ENCODE assay signal across 29 cellular contexts in genomic region chr11:66360406-66361073, GRCh38. TPM values are rescaled to one million over a fixed set of nuclear protein-coding genes. Genes with fewer than 3 reads are reported as not detected.
DNase-seq lines count a peak whose midpoint lies in the region; ATAC-seq and TF ChIP-seq lines count a peak whose summit lies in the region.
"Had no signal": no experiment of that assay in that cellular context is flagged by ENCODE, and none has a peak within 500 bp of the region (broad histone marks: within the 10 kb centered on the region; RNA-seq: fewer than 3 reads in every experiment).

No MANE protein-coding gene starts in this region.

- TF ChIP-seq POLR2A in HCT116 (IDR thresholded peaks at IDR 0.05; ENCODE audit: borderline replicate concordance, extremely low read depth, insufficient read depth, insufficient read length) (no peak), sigmoid colon (IDR thresholded peaks at IDR 0.05) (no peak)

- peak in 1 of 2 experiments; percentile 33 for DNase-seq in Caco-2
- no peak for DNase-seq in HCT116 (ENCODE audit: low read depth, low spot score)
- peak; percentile 53 for DNase-seq in chondrocyte (ENCODE audit: low spot score)
- peak; percentile 37 for DNase-seq in sigmoid colon
- DNase-seq in stimulated activated naive CD8-positive, alpha-beta T cell treated with anti-CD3 and anti-CD28 coated beads, Interleukin-15, amount 100 ng/mL, for 72 hours: no peak
- DNase-seq in NCI-H187 (lab: John Stamatoyannopoulos, UW): no peak
- DNase-seq: activated CD4-positive, alpha-beta T cell treated with anti-CD3 and anti-CD28 coated beads, Interleukin-2, amount 10 ng/mL, durations not matched to agents 7 days and 5 days; colonic mucosa; DMS79; foreskin keratinocyte; GF-D8; mammary epithelial cell; NCI-H1092 treated with DMSO at 0.1 percent for 48 hours; NCI-H1930; NCI-H524 treated with DMSO at 0.1 percent for 48 hours; PC-3; Right ventricle myocardium superior; stimulated activated CD4-positive, alpha-beta T cell treated with anti-CD3 and anti-CD28 coated beads, Interleukin-4, amount 100 ng/mL, for 4 hours had no signal

- POLR2A ChIA-PET in Caco-2 (lab: Charles Lee) (interaction anchor here (0.6 kb wide), 2 partner anchors 11 to 23 kb away, joined by 4 to 5 read pairs; no protein-coding TSS in a partner anchor), HCT116 (lab: Charles Lee) (interaction anchor here (0.7 kb wide), 1 partner anchor 10 kb away, joined by 5 read pairs; no protein-coding TSS in a partner anchor)

- H3K4me3 ChIP-seq in Caco-2 (ENCODE audit: low read depth, low read length) (no peak overlapping the region), HCT116 (replicated peaks in 1 of 2; ENCODE audit: low read depth in 1 of 2, low read length in 2 of 2) (no peak overlapping the region), sigmoid colon (no peak overlapping the region)
- H3K4me3 ChIP-seq: BLaER1, colonic mucosa, esophagus muscularis mucosa, thoracic aorta had no signal

- H3K9me3 Mint-ChIP-seq in Caco-2 (ENCODE audit: unreplicated experiment) (no peaks in the 10 kb centered on the region), chondrocyte (ENCODE audit: low read depth) (no peaks in the 10 kb centered on the region)
- no peaks in the 10 kb centered on the region for H3K9me3 Mint-ChIP-seq in stimulated activated naive CD8-positive, alpha-beta T cell treated with anti-CD3 and anti-CD28 coated beads, Interleukin-15, amount 100 ng/mL, for 72 hours
- H3K9me3 Mint-ChIP-seq: activated CD4-positive, alpha-beta T cell treated with anti-CD3 and anti-CD28 coated beads, Interleukin-2, amount 10 ng/mL, durations not matched to agents 7 days and 5 days; activated naive CD4-positive, alpha-beta T cell treated with anti-CD3 and anti-CD28 coated beads, Interleukin-2, amount 50 U/mL, for 24 hours; nephron; stimulated activated memory B cell treated with anti-CD40 and anti-IgM and Interleukin-4, amounts not matched to agents 10 μg/mL and 1 μg/mL and 100 μg/mL, for 72 hours; T-helper 2 cell treated with Interferon-gamma antibody and Interleukin-4, amounts not matched to agents 5 μg/mL and 100 μg/mL, for 36 hours had no signal

- no peak overlapping the region for H2AFZ ChIP-seq in HCT116 (ENCODE audit: low read depth, low read length, poor library complexity, severe bottlenecking)
- H2AFZ ChIP-seq: parathyroid adenoma had no signal

- BruUV-seq in Caco-2 (replicated peaks; lab: Mats Ljungman, UMichigan) (no TSS peak), HCT116 (replicated peaks; lab: Mats Ljungman, UMichigan) (no TSS peak)

- H3K27ac Mint-ChIP-seq in Caco-2 (ENCODE audit: unreplicated experiment): peak overlapping the region; percentile 32
- H3K27ac Mint-ChIP-seq in chondrocyte (ENCODE audit: unreplicated experiment): no peak overlapping the region
- H3K27ac Mint-ChIP-seq in stimulated activated naive CD8-positive, alpha-beta T cell treated with anti-CD3 and anti-CD28 coated beads, Interleukin-15, amount 100 ng/mL, for 72 hours: no peak overlapping the region
- H3K27ac Mint-ChIP-seq: activated CD4-positive, alpha-beta T cell treated with anti-CD3 and anti-CD28 coated beads, Interleukin-2, amount 10 ng/mL, durations not matched to agents 7 days and 5 days; activated naive CD4-positive, alpha-beta T cell treated with anti-CD3 and anti-CD28 coated beads, Interleukin-2, amount 50 U/mL, for 24 hours; stimulated activated memory B cell treated with anti-CD40 and anti-IgM and Interleukin-4, amounts not matched to agents 10 μg/mL and 1 μg/mL and 100 μg/mL, for 72 hours; T-helper 2 cell treated with Interferon-gamma antibody and Interleukin-4, amounts not matched to agents 5 μg/mL and 100 μg/mL, for 36 hours had no signal

- no peak overlapping the region for H3K9ac ChIP-seq in HCT116 (ENCODE audit: low read length)
- H3K9ac ChIP-seq: BLaER1, parathyroid adenoma had no signal

- H3K36me3 Mint-ChIP-seq in Caco-2 (ENCODE audit: insufficient read depth, unreplicated experiment) (peaks cover 96% of the 10 kb centered on the region), chondrocyte (ENCODE audit: low read depth) (peaks cover 4% of the 10 kb centered on the region)

- no peaks in the 10 kb centered on the region for H4K20me1 ChIP-seq in HCT116 (ENCODE audit: insufficient read depth)

- H3K9me3 ChIP-seq in Caco-2 (no peaks in the 10 kb centered on the region), HCT116 (ENCODE audit: control insufficient read depth in 1 of 2, insufficient read depth in 1 of 2, low read depth in 1 of 2, low read length in 2 of 2) (no peaks in the 10 kb centered on the region), sigmoid colon (no peaks in the 10 kb centered on the region)
- H3K9me3 ChIP-seq: BLaER1, colonic mucosa, esophagus muscularis mucosa, thoracic aorta had no signal

- H3K4me1 ChIP-seq in Caco-2 (peaks cover 9% of the 10 kb centered on the region), HCT116 (ENCODE audit: control insufficient read depth in 1 of 2, insufficient read depth in 2 of 2, low read length in 2 of 2) (peaks cover 0 to 7% of the 10 kb centered on the region in 2 experiments; a peak in 1 of 4 replicates), sigmoid colon (no peaks in the 10 kb centered on the region)
- H3K4me1 ChIP-seq: BLaER1, colonic mucosa, foreskin keratinocyte, parathyroid adenoma had no signal

- 94 to 95% methylated on average over 15 of the region's 15 CpGs for WGBS in sigmoid colon, 2 donors

- H3K27ac ChIP-seq in HCT116 (ENCODE audit: low read depth, low read length): 0 out of 2 replicates have a peak overlapping the region, but pooled peaks have one; percentile 3
- H3K27ac ChIP-seq in sigmoid colon: no peak overlapping the region
- H3K27ac ChIP-seq: BLaER1, colonic mucosa, esophagus muscularis mucosa, foreskin keratinocyte, parathyroid adenoma, thoracic aorta, VCaP had no signal

- H3K9me2 ChIP-seq in HCT116 (ENCODE audit: insufficient read depth): no peaks in the 10 kb centered on the region

- H3K36me3 ChIP-seq in Caco-2 (ENCODE audit: control insufficient read depth, insufficient read depth, low read length): peaks cover 9% of the 10 kb centered on the region
- H3K36me3 ChIP-seq in HCT116 (ENCODE audit: control insufficient read depth in 1 of 2, insufficient read depth in 2 of 2, low read length in 2 of 2): peaks cover 4 to 11% of the 10 kb centered on the region in 2 experiments; a peak in 2 of 4 replicates
- H3K36me3 ChIP-seq in sigmoid colon: no peaks in the 10 kb centered on the region
- H3K36me3 ChIP-seq: colonic mucosa, thoracic aorta had no signal

- no peak overlapping the region for H3K4me3 Mint-ChIP-seq in Caco-2 (ENCODE audit: unreplicated experiment)
- H3K4me3 Mint-ChIP-seq in chondrocyte (ENCODE audit: unreplicated experiment): no peak overlapping the region
- H3K4me3 Mint-ChIP-seq in stimulated activated naive CD8-positive, alpha-beta T cell treated with anti-CD3 and anti-CD28 coated beads, Interleukin-15, amount 100 ng/mL, for 72 hours: no peak overlapping the region
- H3K4me3 Mint-ChIP-seq: activated CD4-positive, alpha-beta T cell treated with anti-CD3 and anti-CD28 coated beads, Interleukin-2, amount 10 ng/mL, durations not matched to agents 7 days and 5 days; activated naive CD4-positive, alpha-beta T cell treated with anti-CD3 and anti-CD28 coated beads, Interleukin-2, amount 50 U/mL, for 24 hours; nephron; stimulated activated memory B cell treated with anti-CD40 and anti-IgM and Interleukin-4, amounts not matched to agents 10 μg/mL and 1 μg/mL and 100 μg/mL, for 72 hours; T-helper 2 cell treated with Interferon-gamma antibody and Interleukin-4, amounts not matched to agents 5 μg/mL and 100 μg/mL, for 36 hours had no signal

- no peak for TF ChIP-seq EP300 in sigmoid colon (IDR thresholded peaks at IDR 0.05)

- intact Hi-C loops in Caco-2 (cut with micrococcal nuclease; ENCODE audit: unreplicated experiment) (no loop called here), HCT116 (cut with micrococcal nuclease) (no loop called here), sigmoid colon (cut with DNase I) (no loop called here)

- H3K4me1 Mint-ChIP-seq in Caco-2 (ENCODE audit: low read depth, unreplicated experiment) (peaks cover 12% of the 10 kb centered on the region), chondrocyte (ENCODE audit: low read depth) (no peaks in the 10 kb centered on the region)
- H3K4me1 Mint-ChIP-seq in stimulated activated naive CD8-positive, alpha-beta T cell treated with anti-CD3 and anti-CD28 coated beads, Interleukin-15, amount 100 ng/mL, for 72 hours: peaks cover 5% of the 10 kb centered on the region
- H3K4me1 Mint-ChIP-seq: activated CD4-positive, alpha-beta T cell treated with anti-CD3 and anti-CD28 coated beads, Interleukin-2, amount 10 ng/mL, durations not matched to agents 7 days and 5 days; activated naive CD4-positive, alpha-beta T cell treated with anti-CD3 and anti-CD28 coated beads, Interleukin-2, amount 50 U/mL, for 24 hours; stimulated activated memory B cell treated with anti-CD40 and anti-IgM and Interleukin-4, amounts not matched to agents 10 μg/mL and 1 μg/mL and 100 μg/mL, for 72 hours had no signal

- H3K79me2 ChIP-seq in HCT116 (ENCODE audit: insufficient read depth, low read length): no peaks in the 10 kb centered on the region
- H3K79me2 ChIP-seq: parathyroid adenoma had no signal

- H3K4me2 ChIP-seq in HCT116 (ENCODE audit: low read length): no peak overlapping the region
- H3K4me2 ChIP-seq: BLaER1 had no signal

- no peak for TF ChIP-seq CTCF in Caco-2 (IDR thresholded peaks at IDR 0.05; ENCODE audit: insufficient read depth in 1 of 2, low read depth in 1 of 2, low read length in 1 of 2, severe bottlenecking in 1 of 2, unreplicated experiment in 1 of 2)
- no peak for TF ChIP-seq CTCF in HCT116 (IDR thresholded peaks at IDR 0.05 in 2 of 3, conservative IDR thresholded peaks at IDR 0.05 in 1 of 3; ENCODE audit: borderline replicate concordance in 1 of 3, insufficient read depth in 1 of 3, low read depth in 2 of 3, low read length in 2 of 3)
- TF ChIP-seq CTCF in chondrocyte (IDR thresholded peaks at IDR 0.05): no peak
- TF ChIP-seq CTCF in sigmoid colon (IDR thresholded peaks at IDR 0.05): no peak

- no peaks in the 10 kb centered on the region for H3K27me3 Mint-ChIP-seq in Caco-2 (ENCODE audit: insufficient read depth, unreplicated experiment)
- no peaks in the 10 kb centered on the region for H3K27me3 Mint-ChIP-seq in chondrocyte (ENCODE audit: low read depth)
- no peaks in the 10 kb centered on the region for H3K27me3 Mint-ChIP-seq in stimulated activated naive CD8-positive, alpha-beta T cell treated with anti-CD3 and anti-CD28 coated beads, Interleukin-15, amount 100 ng/mL, for 72 hours
- H3K27me3 Mint-ChIP-seq: activated CD4-positive, alpha-beta T cell treated with anti-CD3 and anti-CD28 coated beads, Interleukin-2, amount 10 ng/mL, durations not matched to agents 7 days and 5 days; activated naive CD4-positive, alpha-beta T cell treated with anti-CD3 and anti-CD28 coated beads, Interleukin-2, amount 50 U/mL, for 24 hours; stimulated activated memory B cell treated with anti-CD40 and anti-IgM and Interleukin-4, amounts not matched to agents 10 μg/mL and 1 μg/mL and 100 μg/mL, for 72 hours had no signal

- RAD21 ChIA-PET in HCT116 (lab: Charles Lee; ENCODE audit: low non-redundant PET in 1 of 2, low total read pairs in 2 of 2, uncharacterized antibody in 2 of 2, unreplicated experiment in 2 of 2): no interaction called here

- H3K27me3 ChIP-seq in Caco-2 (replicated peaks; ENCODE audit: control insufficient read depth, insufficient read depth, low read length): no peaks in the 10 kb centered on the region
- H3K27me3 ChIP-seq in HCT116 (ENCODE audit: insufficient read depth, low read length): no peaks in the 10 kb centered on the region
- no peaks in the 10 kb centered on the region for H3K27me3 ChIP-seq in sigmoid colon
- H3K27me3 ChIP-seq: BLaER1, colonic mucosa, esophagus muscularis mucosa, foreskin keratinocyte had no signal

- no peak for TF ChIP-seq RAD21 in HCT116 (IDR thresholded peaks at IDR 0.05; ENCODE audit: low read depth)

- CTCF ChIA-PET in Caco-2 (lab: Charles Lee): no interaction called here
- CTCF ChIA-PET in HCT116 (lab: Charles Lee): no interaction called here

- ATAC-seq in HCT116 (no peak), GM18517 (IDR thresholded peaks at IDR 0.05; ENCODE audit: unreplicated experiment) (no peak)
- ATAC-seq in stimulated activated naive CD8-positive, alpha-beta T cell treated with anti-CD3 and anti-CD28 coated beads, Interleukin-15, amount 100 ng/mL, for 72 hours: no peak
- ATAC-seq: foreskin keratinocyte; PC-3; sciatic nerve; stimulated activated memory B cell treated with anti-CD40 and anti-IgM and Interleukin-4, amounts not matched to agents 10 μg/mL and 1 μg/mL and 100 μg/mL, for 72 hours had no signal

RNA-seq across cellular contexts. Expression of gene SLC29A2, which starts 11.0 kb away (rescaled TPM):
- 30.3 and 32.0 TPM in 2 replicates for total RNA-seq in Caco-2 (2022)
- total RNA-seq in HCT116 (2021; ENCODE audit: unreplicated experiment): 39.7 TPM
- polyA plus RNA-seq in HCT116 (2012): 24.1 and 26.8 TPM in 2 replicates
- 2.6 to 8.9 TPM (median 7.9 TPM) in 3 replicates for total RNA-seq in chondrocyte
- total RNA-seq in sigmoid colon: under 1 TPM; 0.41 to 0.99 (median 0.63) TPM
- 10 to 100 TPM in 1 of 3 donors, 1 to 10 TPM in 2; 2.4 to 28.0 (median 2.5) TPM for polyA plus RNA-seq in sigmoid colon

RNA-seq across cellular contexts. Expression of gene B4GAT1, which starts 13.1 kb away (rescaled TPM):
- total RNA-seq in Caco-2 (2022) (23.0 and 23.8 TPM in 2 replicates), HCT116 (2021; ENCODE audit: unreplicated experiment) (6.7 TPM), chondrocyte (18.2 to 30.4 TPM (median 21.1 TPM) in 3 replicates), sigmoid colon (10 to 100 TPM; 41.4 to 43.5 (median 43.1) TPM)
- 4.6 and 6.1 TPM in 2 replicates for polyA plus RNA-seq in HCT116 (2012)
- 10 to 100 TPM in 1 of 3 donors, 1 to 10 TPM in 2; 4.2 to 17.4 (median 4.8) TPM for polyA plus RNA-seq in sigmoid colon

RNA-seq across cellular contexts. Expression of gene BRMS1, which starts 15.6 kb away (rescaled TPM):
- total RNA-seq in Caco-2 (2022) (58.1 and 58.2 TPM in 2 replicates), HCT116 (2021; ENCODE audit: unreplicated experiment) (42.1 TPM), chondrocyte (22.4 to 23.6 TPM (median 23.3 TPM) in 3 replicates), sigmoid colon (10 to 100 TPM; 20.2 to 36.2 (median 24.9) TPM)
- polyA plus RNA-seq in HCT116 (2012): 32.8 and 37.7 TPM in 2 replicates
- 10 to 100 TPM; 65.4 to 81.8 (median 72.1) TPM for polyA plus RNA-seq in sigmoid colon

RNA-seq across cellular contexts. Expression of gene RIN1, which starts 24.3 kb away (rescaled TPM):
- total RNA-seq in Caco-2 (2022) (11.7 and 12.7 TPM in 2 replicates), HCT116 (2021; ENCODE audit: unreplicated experiment) (38.7 TPM), chondrocyte (7.1 to 7.7 TPM (median 7.2 TPM) in 3 replicates), sigmoid colon (1 to 10 TPM in 3 of 4 donors, under 1 TPM in 1; 0.68 to 6.1 (median 2.4) TPM)
- polyA plus RNA-seq in HCT116 (2012): 39.8 and 41.0 TPM in 2 replicates
- polyA plus RNA-seq in sigmoid colon: 10 to 100 TPM in 1 of 3 donors, 1 to 10 TPM in 2; 2.4 to 10.2 (median 3.2) TPM

RNA-seq across cellular contexts. Expression of gene CD248, which starts 43.7 kb away (rescaled TPM):
- total RNA-seq in Caco-2 (2022): 0.27 TPM in 1 of 2 replicates, not detected in the other
- 0.32 TPM for total RNA-seq in HCT116 (2021; ENCODE audit: unreplicated experiment)
- not detected in 2 replicates for polyA plus RNA-seq in HCT116 (2012)
- 44.5 to 113 TPM (median 109 TPM) in 3 replicates for total RNA-seq in chondrocyte
- 10 to 100 TPM in 2 of 4 donors, 1 to 10 TPM in 2; 5.8 to 26.3 (median 13.0) TPM for total RNA-seq in sigmoid colon
- polyA plus RNA-seq in sigmoid colon: 10 to 100 TPM in 1 of 3 donors, 1 to 10 TPM in 2; 1.2 to 13.7 (median 3.0) TPM
- total RNA-seq: foreskin keratinocyte, PC-3 had no signal
- polyA plus RNA-seq: mammary epithelial cell had no signal

Comparison
In these comparisons a context has a peak if more than half of its experiments do, and no peak if none do; other contexts are left out.
1. DNase-seq: peak in chondrocyte (single experiment) and sigmoid colon (single experiment); none in HCT116 (single experiment), stimulated activated naive CD8-positive, alpha-beta T cell treated with anti-CD3 and anti-CD28 coated beads, Interleukin-15, amount 100 ng/mL, for 72 hours (0 of 2) and NCI-H187 (0 of 2).